8 cellular contexts compared by ENCODE assay signal in the genomic region with DNA sequence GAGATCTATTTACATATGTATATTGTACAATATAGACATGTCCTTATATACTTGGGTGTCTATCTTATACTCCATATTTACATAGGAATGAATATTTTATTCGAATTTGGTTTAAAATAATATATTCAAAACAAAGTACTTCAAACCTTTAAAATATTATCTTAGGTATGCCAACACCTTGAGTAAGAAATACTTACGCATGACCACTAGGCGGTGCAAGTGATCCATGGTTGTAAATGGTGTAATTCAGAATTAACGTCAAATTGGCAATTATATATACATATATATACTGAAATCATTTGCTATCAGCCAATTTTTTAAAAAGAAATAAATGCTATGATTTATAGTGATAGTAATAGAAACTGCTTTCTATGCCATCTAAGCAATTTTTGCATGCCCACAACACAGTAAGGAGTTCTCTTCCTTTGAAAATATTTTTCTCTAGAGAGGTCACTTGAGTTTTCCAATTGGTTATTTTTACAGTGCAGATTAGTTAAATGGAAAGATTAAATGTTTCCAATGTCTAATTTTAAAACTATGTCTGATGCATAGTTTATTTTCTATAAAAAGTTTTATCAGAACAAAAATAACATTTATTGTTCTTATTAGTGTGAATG. TPM values are rescaled to one million over a fixed set of nuclear protein-coding genes. Genes with fewer than 3 reads are reported as not detected.
A peak's percentile ranks its signal among the peaks of the same experiment; 100 is the strongest.
DNase-seq lines count a peak whose midpoint lies in the region; ATAC-seq and TF ChIP-seq lines count a peak whose summit lies in the region.

No MANE protein-coding gene starts in this region.

- H3K9ac ChIP-seq in SK-N-MC (ENCODE audit: insufficient read length) = peak overlapping the region; percentile 9
- H3K9ac ChIP-seq in liver (ENCODE audit: low read depth in 1 of 2, low read length in 2 of 2) = no peak overlapping the region

- ATAC-seq in right cardiac atrium = no peak
- ATAC-seq in esophagus mucosa = no peak

- H3K4me3 ChIP-seq in right atrium auricular region (no peak overlapping the region), right cardiac atrium (ENCODE audit: low read length) (no peak overlapping the region), SK-N-MC (no peak overlapping the region), astrocyte of the spinal cord (ENCODE audit: low read depth, low read length) (no peak overlapping the region), liver (ENCODE audit: low read depth in 1 of 3, low read length in 3 of 3) (no peak overlapping the region)

- no peak for DNase-seq in right atrium auricular region (ENCODE audit: low spot score)
- DNase-seq in right cardiac atrium = no peak
- peak; percentile 31 for DNase-seq in KBM-7
- no peak for DNase-seq in SK-N-MC (ENCODE audit: low read depth, low spot score)
- DNase-seq in astrocyte of the spinal cord (ENCODE audit: low read depth, low spot score) = peak; percentile 59
- peak; percentile 7 to 24 for DNase-seq in stimulated activated CD8-positive, alpha-beta memory T cell treated with anti-CD3 and anti-CD28 coated beads, Interleukin-4, amount 100 ng/mL, for 4 hours (ENCODE audit: low read depth in 2 of 2, low spot score in 1 of 2)

- H3K9me3 ChIP-seq in right atrium auricular region (no peaks in the 10 kb centered on the region), right cardiac atrium (ENCODE audit: control insufficient read depth, low read length) (no peaks in the 10 kb centered on the region), SK-N-MC (ENCODE audit: low read depth, low read length) (no peaks in the 10 kb centered on the region), liver (ENCODE audit: control insufficient read depth in 4 of 4, low read length in 3 of 4) (no peaks in the 10 kb centered on the region)

- TF ChIP-seq CTCF in right atrium auricular region (IDR thresholded peaks at IDR 0.05) = peak; percentile 64 to 78
- TF ChIP-seq CTCF in astrocyte of the spinal cord (IDR thresholded peaks at IDR 0.05; ENCODE audit: low read depth, low read length) = peak; percentile 78
- TF ChIP-seq CTCF in liver (IDR thresholded peaks at IDR 0.05; ENCODE audit: low read depth, low read length, missing input control) = peak; percentile 68

- H3K4me1 ChIP-seq in right atrium auricular region (no peaks in the 10 kb centered on the region), right cardiac atrium (ENCODE audit: control insufficient read depth, insufficient read depth, low read length) (no peaks in the 10 kb centered on the region), liver (ENCODE audit: control insufficient read depth in 4 of 4, insufficient read depth in 4 of 4, low read length in 3 of 4) (peaks cover 0 to 3% (median 2%) of the 10 kb centered on the region in 4 donors)

- peak; percentile 81 to 86 for TF ChIP-seq RAD21 in liver (IDR thresholded peaks at IDR 0.05)

- no peaks in the 10 kb centered on the region for H3K36me3 ChIP-seq in right atrium auricular region
- no peaks in the 10 kb centered on the region for H3K36me3 ChIP-seq in SK-N-MC (ENCODE audit: insufficient read depth, low read length)
- no peaks in the 10 kb centered on the region for H3K36me3 ChIP-seq in liver (ENCODE audit: control insufficient read depth in 4 of 4, insufficient read depth in 3 of 4, low read depth in 1 of 4, low read length in 3 of 4)

- in situ Hi-C loops in KBM-7 (cut with MboI; ENCODE audit: low pct_unique_long_range_greater_than_20kb, low sequenced_read_pairs) (no loop called here), astrocyte of the spinal cord (cut with HindIII; ENCODE audit: low sequenced_read_pairs) (no loop called here)

- WGBS in right cardiac atrium = 3% methylated on average over 4 of the region's 4 CpGs
- WGBS in liver = 1% methylated on average over 4 of the region's 4 CpGs

- H3K27ac ChIP-seq in right atrium auricular region (no peak overlapping the region), right cardiac atrium (ENCODE audit: low read length) (no peak overlapping the region), SK-N-MC (peak overlapping the region; percentile 70), liver (ENCODE audit: low read depth in 1 of 2, low read length in 2 of 2) (no peak overlapping the region)

- H3K27me3 ChIP-seq in right atrium auricular region (no peaks in the 10 kb centered on the region), right cardiac atrium (ENCODE audit: control insufficient read depth, insufficient read depth) (no peaks in the 10 kb centered on the region), liver (ENCODE audit: control insufficient read depth in 4 of 4, insufficient read depth in 4 of 4, low read length in 3 of 4) (no peaks in the 10 kb centered on the region)

- intact Hi-C loops in right cardiac atrium (cut with DNase I) = no loop called here

TF ChIP-seq in liver, 16 proteins besides CTCF, POLR2A, EP300 and RAD21:
- TF ChIP-seq RXRA (IDR thresholded peaks at IDR 0.05) = no peak
- no peak for TF ChIP-seq NR2F2 (IDR thresholded peaks at IDR 0.05)
- TF ChIP-seq ZBTB33 (IDR thresholded peaks at IDR 0.05) = no peak
- TF ChIP-seq, protein P1, sequence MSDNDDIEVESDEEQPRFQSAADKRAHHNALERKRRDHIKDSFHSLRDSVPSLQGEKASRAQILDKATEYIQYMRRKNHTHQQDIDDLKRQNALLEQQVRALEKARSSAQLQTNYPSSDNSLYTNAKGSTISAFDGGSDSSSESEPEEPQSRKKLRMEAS (IDR thresholded peaks at IDR 0.05) = no peak
- TF ChIP-seq, protein P2, sequence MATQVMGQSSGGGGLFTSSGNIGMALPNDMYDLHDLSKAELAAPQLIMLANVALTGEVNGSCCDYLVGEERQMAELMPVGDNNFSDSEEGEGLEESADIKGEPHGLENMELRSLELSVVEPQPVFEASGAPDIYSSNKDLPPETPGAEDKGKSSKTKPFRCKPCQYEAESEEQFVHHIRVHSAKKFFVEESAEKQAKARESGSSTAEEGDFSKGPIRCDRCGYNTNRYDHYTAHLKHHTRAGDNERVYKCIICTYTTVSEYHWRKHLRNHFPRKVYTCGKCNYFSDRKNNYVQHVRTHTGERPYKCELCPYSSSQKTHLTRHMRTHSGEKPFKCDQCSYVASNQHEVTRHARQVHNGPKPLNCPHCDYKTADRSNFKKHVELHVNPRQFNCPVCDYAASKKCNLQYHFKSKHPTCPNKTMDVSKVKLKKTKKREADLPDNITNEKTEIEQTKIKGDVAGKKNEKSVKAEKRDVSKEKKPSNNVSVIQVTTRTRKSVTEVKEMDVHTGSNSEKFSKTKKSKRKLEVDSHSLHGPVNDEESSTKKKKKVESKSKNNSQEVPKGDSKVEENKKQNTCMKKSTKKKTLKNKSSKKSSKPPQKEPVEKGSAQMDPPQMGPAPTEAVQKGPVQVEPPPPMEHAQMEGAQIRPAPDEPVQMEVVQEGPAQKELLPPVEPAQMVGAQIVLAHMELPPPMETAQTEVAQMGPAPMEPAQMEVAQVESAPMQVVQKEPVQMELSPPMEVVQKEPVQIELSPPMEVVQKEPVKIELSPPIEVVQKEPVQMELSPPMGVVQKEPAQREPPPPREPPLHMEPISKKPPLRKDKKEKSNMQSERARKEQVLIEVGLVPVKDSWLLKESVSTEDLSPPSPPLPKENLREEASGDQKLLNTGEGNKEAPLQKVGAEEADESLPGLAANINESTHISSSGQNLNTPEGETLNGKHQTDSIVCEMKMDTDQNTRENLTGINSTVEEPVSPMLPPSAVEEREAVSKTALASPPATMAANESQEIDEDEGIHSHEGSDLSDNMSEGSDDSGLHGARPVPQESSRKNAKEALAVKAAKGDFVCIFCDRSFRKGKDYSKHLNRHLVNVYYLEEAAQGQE (IDR thresholded peaks at IDR 0.05) = no peak
- no peak for TF ChIP-seq HNF4A (conservative IDR thresholded peaks at IDR 0.05)
- no peak for TF ChIP-seq SP1 (IDR thresholded peaks at IDR 0.05)
- no peak for TF ChIP-seq HNF4G (IDR thresholded peaks at IDR 0.05)
- no peak for TF ChIP-seq GABPA (IDR thresholded peaks at IDR 0.05 in 1 of 2, conservative IDR thresholded peaks at IDR 0.05 in 1 of 2)
- no peak for TF ChIP-seq FOXA2 (IDR thresholded peaks at IDR 0.05)
- no peak for TF ChIP-seq YY1 (IDR thresholded peaks at IDR 0.05)

RNA-seq across cellular contexts. Expression of gene SPAG16, which starts 37.5 kb away (rescaled TPM):
- total RNA-seq in right atrium auricular region = 10 to 100 TPM; 17.3 to 18.3 TPM
- total RNA-seq in right cardiac atrium = 10 to 100 TPM; 19.9 to 28.7 (median 23.1) TPM
- polyA plus RNA-seq in right cardiac atrium = 23.9 TPM
- 10 to 100 TPM; 10.8 to 12.7 TPM for total RNA-seq in liver
- 10 to 100 TPM in 1 of 2 donors, 1 to 10 TPM in 1; 6.4 to 12.0 TPM for polyA plus RNA-seq in liver
- total RNA-seq in esophagus mucosa = 19.8 TPM

Comparison
In these comparisons a context has a peak if more than half of its experiments do, and no peak if none do; other contexts are left out.
1. DNase-seq: peak in KBM-7 (single experiment), astrocyte of the spinal cord (single experiment) and stimulated activated CD8-positive, alpha-beta memory T cell treated with anti-CD3 and anti-CD28 coated beads, Interleukin-4, amount 100 ng/mL, for 4 hours (2 of 2); none in right atrium auricular region (single experiment), right cardiac atrium (0 of 3) and SK-N-MC (single experiment).
2. Peak in every context shown above with its lines, with median percentiles within 50 percentile points of each other: CTCF ChIP-seq.